ENCODE assay signal across 8 cellular contexts in the genomic region with DNA sequence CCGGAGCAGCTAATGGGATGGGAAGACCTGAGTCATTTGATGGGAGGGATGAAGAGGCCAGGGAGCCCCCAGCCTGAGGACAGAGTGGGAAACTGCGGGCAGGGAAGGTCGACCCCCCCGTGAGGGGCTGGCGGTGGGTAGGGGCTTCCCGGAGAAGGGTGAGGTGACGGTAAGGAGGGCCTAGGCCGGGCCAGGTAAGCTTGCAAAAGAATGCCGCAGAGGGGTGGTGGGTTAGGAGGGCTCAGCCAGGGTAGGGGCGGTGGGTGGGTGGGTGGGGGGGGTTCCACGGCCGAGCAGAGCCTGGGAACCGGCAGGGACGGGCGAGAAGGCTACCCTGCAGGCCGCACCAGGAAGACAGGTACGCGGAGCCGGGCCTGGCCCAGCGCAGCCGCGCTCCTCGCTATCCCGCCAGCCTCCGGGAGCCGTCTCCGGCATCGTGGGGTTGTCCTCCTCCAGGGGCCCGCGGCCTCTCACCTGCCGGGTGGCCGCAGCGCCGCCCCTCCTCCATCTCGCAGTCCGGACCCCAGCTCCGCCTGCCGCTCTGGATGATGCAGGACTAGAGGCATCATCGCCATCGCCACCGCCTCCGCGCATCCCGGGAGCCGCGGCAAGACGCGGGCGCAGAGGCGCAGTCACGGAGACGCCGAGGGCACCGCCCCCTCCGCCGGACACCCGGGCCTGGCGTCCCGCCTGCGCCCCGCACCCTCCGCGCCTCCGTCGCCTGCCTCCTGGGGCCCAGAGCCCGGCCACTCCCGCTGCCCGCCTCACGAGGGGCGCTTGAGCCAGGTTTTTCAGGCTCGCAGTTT. TPM values are rescaled to one million over a fixed set of nuclear protein-coding genes. Genes with fewer than 3 reads are reported as not detected.
DNase-seq lines count a peak whose midpoint lies in the region; ATAC-seq and TF ChIP-seq lines count a peak whose summit lies in the region.
"Had no signal": no experiment of that assay in that cellular context is flagged by ENCODE, and none has a peak within 500 bp of the region (broad histone marks: within the 10 kb centered on the region; RNA-seq: fewer than 3 reads in every experiment).

A gene (minus strand): TSS at position 614 of the 806 bp plus-strand sequence. CDS start 5,211 bp downstream, outside the sequence.

- H3K4me3 Mint-ChIP-seq in Caco-2 (ENCODE audit: unreplicated experiment), result no peak within 1 kb of the TSS

- BruUV-seq in Caco-2 (replicated peaks; lab: Mats Ljungman, UMichigan), result no TSS peak

- no peaks in the 10 kb centered on the region for H3K9me3 ChIP-seq in upper lobe of right lung
- no peaks in the 10 kb centered on the region for H3K9me3 ChIP-seq in Caco-2

- no peaks in the 10 kb centered on the region for H3K27me3 Mint-ChIP-seq in Caco-2 (ENCODE audit: insufficient read depth, unreplicated experiment)

- peaks cover 4% of the 10 kb centered on the region for H3K4me1 ChIP-seq in upper lobe of right lung
- no peaks in the 10 kb centered on the region for H3K4me1 ChIP-seq in Caco-2

- H3K27me3 ChIP-seq in upper lobe of right lung (no peaks in the 10 kb centered on the region), Caco-2 (replicated peaks; ENCODE audit: control insufficient read depth, insufficient read depth, low read length) (no peaks in the 10 kb centered on the region)

- POLR2A ChIA-PET in Caco-2 (lab: Charles Lee), result no interaction called here

- no peaks in the 10 kb centered on the region for H3K4me1 Mint-ChIP-seq in Caco-2 (ENCODE audit: low read depth, unreplicated experiment)

- intact Hi-C loops in upper lobe of right lung (cut with DNase I), result no loop called here
- intact Hi-C loops in Caco-2 (cut with micrococcal nuclease; ENCODE audit: unreplicated experiment), result no loop called here

- peak; percentile 21 for DNase-seq in amniotic epithelial cell (ENCODE audit: low read depth)
- peak; percentile 33 to 73 for DNase-seq in foreskin fibroblast
- DNase-seq in middle frontal gyrus (ENCODE audit: extremely low spot score, low spot score), result peak; percentile 25
- peak; percentile 73 for DNase-seq in upper lobe of right lung
- DNase-seq in SW 1271 (lab: John Stamatoyannopoulos, UW), result no peak
- no peak for DNase-seq in Caco-2
- DNase-seq in activated T-cell treated with anti-CD3 and anti-CD28 coated beads for 4 hours, result no peak
- DNase-seq: activated naive CD4-positive, alpha-beta T cell treated with Interleukin-2 at 50 U/mL for 16 hours had no signal

- ATAC-seq in upper lobe of right lung, result peak; percentile 88

- CTCF ChIA-PET in Caco-2 (lab: Charles Lee), result no interaction called here

- peaks cover 29% of the 10 kb centered on the region for H3K36me3 Mint-ChIP-seq in Caco-2 (ENCODE audit: insufficient read depth, unreplicated experiment)

- no peak for TF ChIP-seq CTCF in foreskin fibroblast (IDR thresholded peaks at IDR 0.05; ENCODE audit: low read depth, low read length)
- TF ChIP-seq CTCF in upper lobe of right lung (IDR thresholded peaks at IDR 0.05), result no peak
- no peak for TF ChIP-seq CTCF in Caco-2 (IDR thresholded peaks at IDR 0.05; ENCODE audit: insufficient read depth in 1 of 2, low read depth in 1 of 2, low read length in 1 of 2, severe bottlenecking in 1 of 2, unreplicated experiment in 1 of 2)

- H3K36me3 ChIP-seq in upper lobe of right lung, result peaks cover 4% of the 10 kb centered on the region
- peaks cover 3% of the 10 kb centered on the region for H3K36me3 ChIP-seq in Caco-2 (ENCODE audit: control insufficient read depth, insufficient read depth, low read length)

- H3K9me3 Mint-ChIP-seq in Caco-2 (ENCODE audit: unreplicated experiment), result no peaks in the 10 kb centered on the region

- no peak within 1 kb of the TSS for H3K27ac Mint-ChIP-seq in Caco-2 (ENCODE audit: unreplicated experiment)

- H3K4me3 ChIP-seq in foreskin fibroblast (ENCODE audit: low read depth in 1 of 2, low read length in 2 of 2), result peak within 1 kb of the TSS; percentile 37 to 57
- peak within 1 kb of the TSS; percentile 41 for H3K4me3 ChIP-seq in upper lobe of right lung
- no peak within 1 kb of the TSS for H3K4me3 ChIP-seq in Caco-2 (ENCODE audit: low read depth, low read length)

- no peak within 1 kb of the TSS for H3K27ac ChIP-seq in upper lobe of right lung

RNA-seq across cellular contexts. Expression of the gene that starts here (rescaled TPM):
- total RNA-seq in upper lobe of right lung (2.5 TPM), Caco-2 (2022) (3.9 and 4.2 TPM in 2 replicates)

Comparison
In these comparisons a context has a peak if more than half of its experiments do, and no peak if none do; other contexts are left out.
1. DNase-seq: peak in amniotic epithelial cell (single experiment), foreskin fibroblast (2 of 2), middle frontal gyrus (single experiment) and upper lobe of right lung (single experiment); none in SW 1271 (0 of 2), Caco-2 (0 of 2) and activated T-cell treated with anti-CD3 and anti-CD28 coated beads for 4 hours (single experiment).